In genomic region chrX:87409113-87409841, GRCh38 we compare ENCODE assay signal across 9 cellular contexts.
DNase-seq lines count a peak whose midpoint lies in the region; ATAC-seq and TF ChIP-seq lines count a peak whose summit lies in the region.
"Had no signal": no experiment of that assay in that cellular context is flagged by ENCODE, and none has a peak within 500 bp of the region (broad histone marks: within the 10 kb centered on the region; RNA-seq: fewer than 3 reads in every experiment).

No MANE protein-coding gene starts in this region.

- TF ChIP-seq CTCF in lung (IDR thresholded peaks at IDR 0.05; ENCODE audit: control extremely low read depth, extremely low read depth), result no peak

- H3K9me3 Mint-ChIP-seq in stimulated activated naive CD8-positive, alpha-beta T cell treated with anti-CD3 and anti-CD28 coated beads, Interleukin-15, amount 100 ng/mL, for 72 hours, result peaks cover 0 to 5% of the 10 kb centered on the region in 2 donors

- no peak overlapping the region for H3K27ac Mint-ChIP-seq in stimulated activated naive CD8-positive, alpha-beta T cell treated with anti-CD3 and anti-CD28 coated beads, Interleukin-15, amount 100 ng/mL, for 72 hours

- H3K9me3 ChIP-seq in lung (ENCODE audit: control insufficient read depth in 2 of 2, insufficient read depth in 1 of 2, low read length in 1 of 2), result peaks cover 0 to 2% of the 10 kb centered on the region in 2 donors

- DNase-seq in A172 (ENCODE audit: low spot score) (peak; percentile 84), NCI-H446 treated with DMSO at 0.1 percent for 48 hours (lab: John Stamatoyannopoulos, UW) (peak; percentile 2), dermis blood vessel endothelial cell (peak; percentile 95), lung (ENCODE audit: low spot score) (peak; percentile 77)
- no peak for DNase-seq in stimulated activated naive CD8-positive, alpha-beta T cell treated with anti-CD3 and anti-CD28 coated beads, Interleukin-15, amount 100 ng/mL, for 72 hours

- no peak overlapping the region for H3K4me3 Mint-ChIP-seq in stimulated activated naive CD8-positive, alpha-beta T cell treated with anti-CD3 and anti-CD28 coated beads, Interleukin-15, amount 100 ng/mL, for 72 hours
- H3K4me3 Mint-ChIP-seq: neural crest cell had no signal

- no peak overlapping the region for H3K4me3 ChIP-seq in lung

- peaks cover 0 to 4% of the 10 kb centered on the region in 2 donors for H3K4me1 ChIP-seq in lung (ENCODE audit: control insufficient read depth in 2 of 2, insufficient read depth in 2 of 2, low read length in 2 of 2)

- no peaks in the 10 kb centered on the region for H3K4me1 Mint-ChIP-seq in stimulated activated naive CD8-positive, alpha-beta T cell treated with anti-CD3 and anti-CD28 coated beads, Interleukin-15, amount 100 ng/mL, for 72 hours
- H3K4me1 Mint-ChIP-seq: neural crest cell had no signal

- WGBS in lung, 2 donors, result 40 to 64% methylated on average over 7 of the region's 7 CpGs

- peak; percentile 87 for ATAC-seq in lung (ENCODE audit: insufficient read depth, low FRiP score)
- ATAC-seq in stimulated activated naive CD8-positive, alpha-beta T cell treated with anti-CD3 and anti-CD28 coated beads, Interleukin-15, amount 100 ng/mL, for 72 hours, result no peak
- ATAC-seq in GM21526 (IDR thresholded peaks at IDR 0.05; ENCODE audit: low FRiP score, unreplicated experiment), result no peak
- no peak for ATAC-seq in GM21528 (IDR thresholded peaks at IDR 0.05; ENCODE audit: low FRiP score, unreplicated experiment)
- no peak for ATAC-seq in HG02981 (IDR thresholded peaks at IDR 0.05; ENCODE audit: unreplicated experiment)

- no peaks in the 10 kb centered on the region for H3K27me3 ChIP-seq in lung (ENCODE audit: control insufficient read depth, insufficient read depth)

- no peaks in the 10 kb centered on the region for H3K36me3 ChIP-seq in lung (ENCODE audit: control insufficient read depth in 2 of 2, insufficient read depth in 2 of 2, low read length in 2 of 2)

- no peaks in the 10 kb centered on the region for H3K27me3 Mint-ChIP-seq in stimulated activated naive CD8-positive, alpha-beta T cell treated with anti-CD3 and anti-CD28 coated beads, Interleukin-15, amount 100 ng/mL, for 72 hours

- no peak overlapping the region for H3K27ac ChIP-seq in lung (ENCODE audit: low read depth in 1 of 2, low read length in 1 of 2)

Comparison
In these comparisons a context has a peak if more than half of its experiments do, and no peak if none do; other contexts are left out.
1. DNase-seq: peak in A172 (single experiment), NCI-H446 treated with DMSO at 0.1 percent for 48 hours (single experiment), dermis blood vessel endothelial cell (single experiment) and lung (single experiment); none in stimulated activated naive CD8-positive, alpha-beta T cell treated with anti-CD3 and anti-CD28 coated beads, Interleukin-15, amount 100 ng/mL, for 72 hours (0 of 2).